Comparison of ENCODE assay signal across 8 cellular contexts in the genomic region with DNA sequence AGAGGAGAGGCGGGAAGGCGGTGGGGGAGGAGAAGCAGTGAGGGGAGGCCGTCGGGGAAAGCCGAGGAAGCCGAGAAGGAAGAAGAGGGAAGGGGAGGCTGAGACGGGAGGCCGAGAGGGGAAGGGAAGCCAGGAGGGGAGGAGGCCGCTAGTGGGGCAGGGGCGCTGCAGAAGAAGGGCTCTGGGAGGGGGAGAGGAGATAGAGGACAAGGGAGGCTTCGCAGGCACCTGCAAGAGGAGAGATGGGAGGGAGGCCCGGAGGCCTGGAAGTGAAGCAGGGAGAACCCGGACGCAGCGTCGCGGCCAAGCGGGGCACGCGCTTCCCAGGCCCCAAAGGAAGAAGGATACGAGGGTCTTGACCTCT. TPM values are rescaled to one million over a fixed set of nuclear protein-coding genes. Genes with fewer than 3 reads are reported as not detected.
DNase-seq lines count a peak whose midpoint lies in the region; ATAC-seq and TF ChIP-seq lines count a peak whose summit lies in the region.

No MANE protein-coding gene starts in this region.

- peaks cover 35% of the 10 kb centered on the region for H3K4me1 Mint-ChIP-seq in activated T-cell treated with anti-CD3 and anti-CD28 coated beads, Interleukin-2, amount 50 U/mL, for 72 hours (ENCODE audit: low read depth)
- H3K4me1 Mint-ChIP-seq in type B pancreatic cell (ENCODE audit: unreplicated experiment), result peaks cover 25% of the 10 kb centered on the region

- peaks cover 13% of the 10 kb centered on the region for H3F3A ChIP-seq in MM.1S (ENCODE audit: insufficient read depth, low read length)

- H3K9me3 ChIP-seq in MM.1S (replicated peaks; ENCODE audit: insufficient read depth, low read length), result no peaks in the 10 kb centered on the region
- H3K9me3 ChIP-seq in liver (ENCODE audit: control insufficient read depth in 4 of 4, low read length in 3 of 4), result no peaks in the 10 kb centered on the region

- no peak for TF ChIP-seq CTCF in MM.1S (IDR thresholded peaks at IDR 0.05; ENCODE audit: low read length)
- TF ChIP-seq CTCF in liver (IDR thresholded peaks at IDR 0.05; ENCODE audit: low read depth, low read length, missing input control), result no peak
- TF ChIP-seq CTCF in type B pancreatic cell (conservative IDR thresholded peaks at IDR 0.05), result no peak

- DNase-seq in activated T-cell treated with anti-CD3 and anti-CD28 coated beads, Interleukin-2, amount 50 U/mL, for 72 hours, result no peak
- no peak for DNase-seq in activated T-cell treated with anti-CD3 and anti-CD28 coated beads, Interleukin-2, amount 50 U/mL, for 48 hours
- no peak for DNase-seq in MM.1S
- DNase-seq in T47D (ENCODE audit: low read depth in 1 of 2, low spot score in 1 of 2), result peak; percentile 35 to 75
- DNase-seq in type B pancreatic cell (ENCODE audit: extremely low spot score, unreplicated experiment), result no peak
- DNase-seq in COR-L47 (lab: John Stamatoyannopoulos, UW), result no peak
- DNase-seq in NCI-H2107 treated with DMSO at 0.1 percent for 48 hours (lab: John Stamatoyannopoulos, UW; ENCODE audit: unreplicated experiment), result no peak

- H3K9me2 ChIP-seq in MM.1S (replicated peaks; ENCODE audit: insufficient read depth, low read length), result no peaks in the 10 kb centered on the region

- no peaks in the 10 kb centered on the region for H3K79me2 ChIP-seq in MM.1S (ENCODE audit: low read length)

- H3K9ac ChIP-seq in MM.1S (ENCODE audit: low read length) (peak overlapping the region; percentile 70), liver (ENCODE audit: low read depth in 1 of 2, low read length in 2 of 2) (peak overlapping the region; percentile 20 to 74)

- no peak for TF ChIP-seq RAD21 in liver (IDR thresholded peaks at IDR 0.05)

- H3K4me2 ChIP-seq in MM.1S (ENCODE audit: low read depth, low read length), result peak overlapping the region; percentile 40

- H3K9me3 Mint-ChIP-seq in activated T-cell treated with anti-CD3 and anti-CD28 coated beads, Interleukin-2, amount 50 U/mL, for 72 hours, result no peaks in the 10 kb centered on the region
- H3K9me3 Mint-ChIP-seq in type B pancreatic cell, result no peaks in the 10 kb centered on the region

- H3K36me3 ChIP-seq in MM.1S (replicated peaks; ENCODE audit: insufficient read depth, low read length) (no peaks in the 10 kb centered on the region), liver (ENCODE audit: control insufficient read depth in 4 of 4, insufficient read depth in 3 of 4, low read depth in 1 of 4, low read length in 3 of 4) (no peaks in the 10 kb centered on the region)

- peak overlapping the region; percentile 6 for H3K27ac Mint-ChIP-seq in activated T-cell treated with anti-CD3 and anti-CD28 coated beads, Interleukin-2, amount 50 U/mL, for 72 hours
- peak overlapping the region; percentile 75 for H3K27ac Mint-ChIP-seq in type B pancreatic cell

- peaks cover 24% of the 10 kb centered on the region for H3K27me3 Mint-ChIP-seq in activated T-cell treated with anti-CD3 and anti-CD28 coated beads, Interleukin-2, amount 50 U/mL, for 72 hours (ENCODE audit: low read depth)
- peaks cover 21% of the 10 kb centered on the region for H3K27me3 Mint-ChIP-seq in type B pancreatic cell

- no peaks in the 10 kb centered on the region for H3K4me1 ChIP-seq in MM.1S (ENCODE audit: low read length)
- peaks cover 4 to 28% (median 18%) of the 10 kb centered on the region in 4 donors for H3K4me1 ChIP-seq in liver (ENCODE audit: control insufficient read depth in 4 of 4, insufficient read depth in 4 of 4, low read length in 3 of 4)

- peak overlapping the region; percentile 89 to 97 for H3K4me3 Mint-ChIP-seq in activated T-cell treated with anti-CD3 and anti-CD28 coated beads, Interleukin-2, amount 50 U/mL, for 72 hours
- H3K4me3 Mint-ChIP-seq in type B pancreatic cell, result peak overlapping the region; percentile 90

- H3K36me3 Mint-ChIP-seq in activated T-cell treated with anti-CD3 and anti-CD28 coated beads, Interleukin-2, amount 50 U/mL, for 72 hours (ENCODE audit: insufficient read depth in 2 of 2), result peaks cover 8 to 13% of the 10 kb centered on the region in 2 donors
- no peaks in the 10 kb centered on the region for H3K36me3 Mint-ChIP-seq in type B pancreatic cell

- peaks cover 21% of the 10 kb centered on the region for H3K27me3 ChIP-seq in MM.1S (replicated peaks; ENCODE audit: insufficient read depth, low read length)
- H3K27me3 ChIP-seq in liver (ENCODE audit: control insufficient read depth in 4 of 4, insufficient read depth in 4 of 4, low read length in 3 of 4), result no peaks in the 10 kb centered on the region

- H4K20me1 ChIP-seq in MM.1S (ENCODE audit: insufficient read depth, low read length), result no peaks in the 10 kb centered on the region

- in situ Hi-C loops in T47D (cut with HindIII; ENCODE audit: low pct_unique_long_range_greater_than_20kb, low sequenced_read_pairs), result no loop called here

- H3K4me3 ChIP-seq in MM.1S (ENCODE audit: low read length), result peak overlapping the region; percentile 74
- H3K4me3 ChIP-seq in liver (ENCODE audit: low read depth in 1 of 3, low read length in 3 of 3), result peak overlapping the region; percentile 64 to 77 (median 67)

- H3K27ac ChIP-seq in MM.1S (ENCODE audit: low read length) (peak overlapping the region; percentile 50; the same call in 1 of the 2 replicates), liver (ENCODE audit: low read depth in 1 of 2, low read length in 2 of 2) (peak overlapping the region; percentile 97 to 98)

- peak overlapping the region; percentile 87 for H2AFZ ChIP-seq in MM.1S (ENCODE audit: low read length)

- ATAC-seq in activated T-cell treated with anti-CD3 and anti-CD28 coated beads, Interleukin-2, amount 50 U/mL, for 72 hours (replicated peaks in 1 of 2), result no peak

- 3% methylated on average over 21 of the region's 21 CpGs for WGBS in liver

TF ChIP-seq in liver, 16 proteins besides CTCF, POLR2A, EP300 and RAD21 (continues in another document):
- TF ChIP-seq RXRA (IDR thresholded peaks at IDR 0.05) (no peak), EGR1 (IDR thresholded peaks at IDR 0.05; ENCODE audit: low read depth in 2 of 2) (no peak), GABPA (IDR thresholded peaks at IDR 0.05 in 1 of 2, conservative IDR thresholded peaks at IDR 0.05 in 1 of 2) (no peak), FOXA1 (IDR thresholded peaks at IDR 0.05) (no peak), HNF4A (conservative IDR thresholded peaks at IDR 0.05) (no peak), JUND (IDR thresholded peaks at IDR 0.05) (no peak), REST (IDR thresholded peaks at IDR 0.05) (no peak), YY1 (IDR thresholded peaks at IDR 0.05) (no peak), HNF4G (IDR thresholded peaks at IDR 0.05) (no peak), FOXA2 (IDR thresholded peaks at IDR 0.05) (no peak)
- TF ChIP-seq, protein P1, sequence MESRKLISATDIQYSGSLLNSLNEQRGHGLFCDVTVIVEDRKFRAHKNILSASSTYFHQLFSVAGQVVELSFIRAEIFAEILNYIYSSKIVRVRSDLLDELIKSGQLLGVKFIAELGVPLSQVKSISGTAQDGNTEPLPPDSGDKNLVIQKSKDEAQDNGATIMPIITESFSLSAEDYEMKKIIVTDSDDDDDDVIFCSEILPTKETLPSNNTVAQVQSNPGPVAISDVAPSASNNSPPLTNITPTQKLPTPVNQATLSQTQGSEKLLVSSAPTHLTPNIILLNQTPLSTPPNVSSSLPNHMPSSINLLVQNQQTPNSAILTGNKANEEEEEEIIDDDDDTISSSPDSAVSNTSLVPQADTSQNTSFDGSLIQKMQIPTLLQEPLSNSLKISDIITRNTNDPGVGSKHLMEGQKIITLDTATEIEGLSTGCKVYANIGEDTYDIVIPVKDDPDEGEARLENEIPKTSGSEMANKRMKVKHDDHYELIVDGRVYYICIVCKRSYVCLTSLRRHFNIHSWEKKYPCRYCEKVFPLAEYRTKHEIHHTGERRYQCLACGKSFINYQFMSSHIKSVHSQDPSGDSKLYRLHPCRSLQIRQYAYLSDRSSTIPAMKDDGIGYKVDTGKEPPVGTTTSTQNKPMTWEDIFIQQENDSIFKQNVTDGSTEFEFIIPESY (IDR thresholded peaks at IDR 0.05), result no peak
- TF ChIP-seq, protein P2, sequence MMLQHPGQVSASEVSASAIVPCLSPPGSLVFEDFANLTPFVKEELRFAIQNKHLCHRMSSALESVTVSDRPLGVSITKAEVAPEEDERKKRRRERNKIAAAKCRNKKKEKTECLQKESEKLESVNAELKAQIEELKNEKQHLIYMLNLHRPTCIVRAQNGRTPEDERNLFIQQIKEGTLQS (IDR thresholded peaks at IDR 0.05), result no peak

RNA-seq across cellular contexts. Expression of gene C17orf58, which starts 2.3 kb away (rescaled TPM):
- total RNA-seq in activated T-cell treated with anti-CD3 and anti-CD28 coated beads, Interleukin-2, amount 50 U/mL, for 72 hours, result 10 to 100 TPM; 16.2 to 24.8 TPM
- total RNA-seq in liver, result 10 to 100 TPM in 1 of 2 donors, 1 to 10 TPM in 1; 6.4 to 13.4 TPM
- polyA plus RNA-seq in liver, result 10 to 100 TPM in 1 of 2 donors, 1 to 10 TPM in 1; 9.3 to 10.3 TPM
- total RNA-seq in type B pancreatic cell (ENCODE audit: low replicate concordance), result 8.1 and 8.8 TPM in 2 replicates

RNA-seq across cellular contexts. Expression of gene KPNA2, which starts 41.6 kb away (rescaled TPM):
- total RNA-seq in activated T-cell treated with anti-CD3 and anti-CD28 coated beads, Interleukin-2, amount 50 U/mL, for 72 hours, result 100 to 1,000 TPM; 193 to 201 TPM
- total RNA-seq in liver (10 to 100 TPM; 10.5 to 61.1 TPM), type B pancreatic cell (ENCODE audit: low replicate concordance) (99.6 and 211 TPM in 2 replicates)
- 10 to 100 TPM; 15.4 to 20.2 TPM for polyA plus RNA-seq in liver

Comparison
In these comparisons a context has a peak if more than half of its experiments do, and no peak if none do; other contexts are left out.
1. DNase-seq: peak in T47D (2 of 2); none in activated T-cell treated with anti-CD3 and anti-CD28 coated beads, Interleukin-2, amount 50 U/mL, for 72 hours (0 of 2), activated T-cell treated with anti-CD3 and anti-CD28 coated beads, Interleukin-2, amount 50 U/mL, for 48 hours (0 of 2), MM.1S (single experiment), type B pancreatic cell (single experiment), COR-L47 (single experiment) and NCI-H2107 treated with DMSO at 0.1 percent for 48 hours (single experiment).